Comparison of ENCODE assay signal across 1 cellular context in the genomic region with DNA sequence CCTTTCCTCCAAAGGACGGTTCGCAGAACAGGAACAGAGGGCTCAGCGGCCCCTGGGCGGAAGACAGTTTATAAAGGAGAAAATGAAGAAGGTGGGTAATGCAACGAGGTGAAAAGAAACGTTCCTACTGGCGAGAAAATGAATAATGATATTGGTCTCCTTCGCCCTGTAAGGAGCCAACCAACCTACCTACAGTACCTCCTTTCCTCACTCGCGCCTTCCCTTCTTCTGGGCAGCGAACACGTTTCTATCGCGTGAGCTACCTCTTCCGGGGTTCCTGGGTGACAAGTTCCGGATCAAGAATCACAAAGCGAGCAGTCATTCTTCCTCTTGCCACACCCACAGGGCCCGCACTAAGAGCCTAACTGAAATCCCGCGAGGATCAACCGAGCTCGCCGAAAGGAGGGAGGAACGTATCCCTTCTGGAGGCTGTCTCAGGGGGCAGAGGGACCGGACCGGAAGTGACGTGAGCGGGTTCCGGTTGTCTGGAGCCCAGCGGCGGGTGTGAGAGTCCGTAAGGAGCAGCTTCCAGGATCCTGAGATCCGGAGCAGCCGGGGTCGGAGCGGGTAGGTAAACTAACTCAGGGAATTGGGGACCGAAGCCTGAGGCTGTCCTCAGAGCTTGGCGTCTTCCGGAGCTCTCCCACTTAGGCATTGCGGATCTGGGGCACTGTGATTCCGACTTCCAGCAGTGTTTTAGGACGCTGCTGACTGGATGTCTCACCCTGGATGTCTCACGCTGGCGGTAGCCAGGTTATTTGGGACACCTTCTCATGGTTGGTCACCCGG.
TF ChIP-seq lines count a peak whose summit lies in the region.

A gene (minus strand): TSS at position 249 of the 789 bp plus-strand sequence. CDS start 9,452 bp downstream, outside the sequence.
A gene (plus strand): TSS at position 473 of the 789 bp plus-strand sequence. CDS start 23,793 bp downstream, outside the sequence.

TF ChIP-seq in GM12878, 131 proteins besides CTCF, POLR2A, EP300 and RAD21 (continued from another document and continues in another):
- TF ChIP-seq, protein P1, sequence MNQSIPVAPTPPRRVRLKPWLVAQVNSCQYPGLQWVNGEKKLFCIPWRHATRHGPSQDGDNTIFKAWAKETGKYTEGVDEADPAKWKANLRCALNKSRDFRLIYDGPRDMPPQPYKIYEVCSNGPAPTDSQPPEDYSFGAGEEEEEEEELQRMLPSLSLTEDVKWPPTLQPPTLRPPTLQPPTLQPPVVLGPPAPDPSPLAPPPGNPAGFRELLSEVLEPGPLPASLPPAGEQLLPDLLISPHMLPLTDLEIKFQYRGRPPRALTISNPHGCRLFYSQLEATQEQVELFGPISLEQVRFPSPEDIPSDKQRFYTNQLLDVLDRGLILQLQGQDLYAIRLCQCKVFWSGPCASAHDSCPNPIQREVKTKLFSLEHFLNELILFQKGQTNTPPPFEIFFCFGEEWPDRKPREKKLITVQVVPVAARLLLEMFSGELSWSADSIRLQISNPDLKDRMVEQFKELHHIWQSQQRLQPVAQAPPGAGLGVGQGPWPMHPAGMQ (IDR thresholded peaks at IDR 0.05; ENCODE audit: borderline replicate concordance) = peak; percentile 66; the same call in 1 of the 2 replicates
- TF ChIP-seq, protein P2, sequence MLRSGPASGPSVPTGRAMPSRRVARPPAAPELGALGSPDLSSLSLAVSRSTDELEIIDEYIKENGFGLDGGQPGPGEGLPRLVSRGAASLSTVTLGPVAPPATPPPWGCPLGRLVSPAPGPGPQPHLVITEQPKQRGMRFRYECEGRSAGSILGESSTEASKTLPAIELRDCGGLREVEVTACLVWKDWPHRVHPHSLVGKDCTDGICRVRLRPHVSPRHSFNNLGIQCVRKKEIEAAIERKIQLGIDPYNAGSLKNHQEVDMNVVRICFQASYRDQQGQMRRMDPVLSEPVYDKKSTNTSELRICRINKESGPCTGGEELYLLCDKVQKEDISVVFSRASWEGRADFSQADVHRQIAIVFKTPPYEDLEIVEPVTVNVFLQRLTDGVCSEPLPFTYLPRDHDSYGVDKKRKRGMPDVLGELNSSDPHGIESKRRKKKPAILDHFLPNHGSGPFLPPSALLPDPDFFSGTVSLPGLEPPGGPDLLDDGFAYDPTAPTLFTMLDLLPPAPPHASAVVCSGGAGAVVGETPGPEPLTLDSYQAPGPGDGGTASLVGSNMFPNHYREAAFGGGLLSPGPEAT (IDR thresholded peaks at IDR 0.05; ENCODE audit: low read depth) = peak; percentile 81
- TF ChIP-seq TARDBP (IDR thresholded peaks at IDR 0.05; ENCODE audit: borderline replicate concordance) (peak; percentile 34; the same call in 1 of the 2 replicates), SIX5 (IDR thresholded peaks at IDR 0.05; ENCODE audit: low read depth, low read length, severe bottlenecking) (no peak), NBN (IDR thresholded peaks at IDR 0.05) (peak; percentile 83; the same call in 1 of the 2 replicates), LARP7 (IDR thresholded peaks at IDR 0.05) (peak; percentile 24; the same call in 1 of the 2 replicates), ZNF274 (IDR thresholded peaks at IDR 0.05; ENCODE audit: insufficient read depth, insufficient read length) (no peak), TCF12 (IDR thresholded peaks at IDR 0.05; ENCODE audit: low read depth, low read length) (peak; percentile 54; the same call in 1 of the 2 replicates), HCFC1 (IDR thresholded peaks at IDR 0.05; ENCODE audit: low read length) (peak; percentile 53), PML (IDR thresholded peaks at IDR 0.05; ENCODE audit: low read length) (peak; percentile 94), SRF (IDR thresholded peaks at IDR 0.05; ENCODE audit: low read depth in 2 of 2, low read length in 2 of 2) (peak in 1 of 2 experiments; percentile 59; a peak in 1 of 4 replicates), MEF2B (IDR thresholded peaks at IDR 0.05; ENCODE audit: partially characterized antibody, poor library complexity, severe bottlenecking) (peak; percentile 63), ZNF24 (IDR thresholded peaks at IDR 0.05) (no peak), RCOR1 (conservative IDR thresholded peaks at IDR 0.05; ENCODE audit: low read depth, low read length) (0 out of 2 replicates have a peak, but pooled peaks have one; percentile 83), IRF4 (IDR thresholded peaks at IDR 0.05; ENCODE audit: low read depth, low read length) (0 out of 2 replicates have a peak, but pooled peaks have one; percentile 4), SMC3 (IDR thresholded peaks at IDR 0.05; ENCODE audit: borderline replicate concordance, low read length) (0 out of 2 replicates have a peak, but pooled peaks have one; percentile 4), KLF5 (IDR thresholded peaks at IDR 0.05; ENCODE audit: partially characterized antibody) (no peak), IKZF2 (IDR thresholded peaks at IDR 0.05) (peak; percentile 61 to 70), SMAD5 (IDR thresholded peaks at IDR 0.05; ENCODE audit: low read depth) (peak; percentile 90), CREB1 (IDR thresholded peaks at IDR 0.05; ENCODE audit: low read depth) (peak; percentile 87), POU2F2 (IDR thresholded peaks at IDR 0.05; ENCODE audit: borderline replicate concordance, low read depth, low read length) (peak; percentile 71; the same call in 2 of the 3 replicates), MXI1 (IDR thresholded peaks at IDR 0.05; ENCODE audit: low read depth, low read length) (peak; percentile 99), POLR2AphosphoS2 (IDR thresholded peaks at IDR 0.05; ENCODE audit: low read depth, low read length) (peak; percentile 96), SP1 (IDR thresholded peaks at IDR 0.05; ENCODE audit: low read depth, low read length) (peak; percentile 40), POLR2AphosphoS5 (IDR thresholded peaks at IDR 0.05; ENCODE audit: low read length) (peak; percentile 99), RBBP5 (conservative IDR thresholded peaks at IDR 0.05) (no peak)
- TF ChIP-seq, protein P3, sequence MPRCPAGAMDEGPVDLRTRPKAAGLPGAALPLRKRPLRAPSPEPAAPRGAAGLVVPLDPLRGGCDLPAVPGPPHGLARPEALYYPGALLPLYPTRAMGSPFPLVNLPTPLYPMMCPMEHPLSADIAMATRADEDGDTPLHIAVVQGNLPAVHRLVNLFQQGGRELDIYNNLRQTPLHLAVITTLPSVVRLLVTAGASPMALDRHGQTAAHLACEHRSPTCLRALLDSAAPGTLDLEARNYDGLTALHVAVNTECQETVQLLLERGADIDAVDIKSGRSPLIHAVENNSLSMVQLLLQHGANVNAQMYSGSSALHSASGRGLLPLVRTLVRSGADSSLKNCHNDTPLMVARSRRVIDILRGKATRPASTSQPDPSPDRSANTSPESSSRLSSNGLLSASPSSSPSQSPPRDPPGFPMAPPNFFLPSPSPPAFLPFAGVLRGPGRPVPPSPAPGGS (IDR thresholded peaks at IDR 0.05; ENCODE audit: borderline replicate concordance, insufficient read depth, low read depth, low read length, poor library complexity, severe bottlenecking) = peak; percentile 47
- TF ChIP-seq, protein P4, sequence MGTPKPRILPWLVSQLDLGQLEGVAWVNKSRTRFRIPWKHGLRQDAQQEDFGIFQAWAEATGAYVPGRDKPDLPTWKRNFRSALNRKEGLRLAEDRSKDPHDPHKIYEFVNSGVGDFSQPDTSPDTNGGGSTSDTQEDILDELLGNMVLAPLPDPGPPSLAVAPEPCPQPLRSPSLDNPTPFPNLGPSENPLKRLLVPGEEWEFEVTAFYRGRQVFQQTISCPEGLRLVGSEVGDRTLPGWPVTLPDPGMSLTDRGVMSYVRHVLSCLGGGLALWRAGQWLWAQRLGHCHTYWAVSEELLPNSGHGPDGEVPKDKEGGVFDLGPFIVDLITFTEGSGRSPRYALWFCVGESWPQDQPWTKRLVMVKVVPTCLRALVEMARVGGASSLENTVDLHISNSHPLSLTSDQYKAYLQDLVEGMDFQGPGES (IDR thresholded peaks at IDR 0.05) = no peak
- TF ChIP-seq, protein P5, sequence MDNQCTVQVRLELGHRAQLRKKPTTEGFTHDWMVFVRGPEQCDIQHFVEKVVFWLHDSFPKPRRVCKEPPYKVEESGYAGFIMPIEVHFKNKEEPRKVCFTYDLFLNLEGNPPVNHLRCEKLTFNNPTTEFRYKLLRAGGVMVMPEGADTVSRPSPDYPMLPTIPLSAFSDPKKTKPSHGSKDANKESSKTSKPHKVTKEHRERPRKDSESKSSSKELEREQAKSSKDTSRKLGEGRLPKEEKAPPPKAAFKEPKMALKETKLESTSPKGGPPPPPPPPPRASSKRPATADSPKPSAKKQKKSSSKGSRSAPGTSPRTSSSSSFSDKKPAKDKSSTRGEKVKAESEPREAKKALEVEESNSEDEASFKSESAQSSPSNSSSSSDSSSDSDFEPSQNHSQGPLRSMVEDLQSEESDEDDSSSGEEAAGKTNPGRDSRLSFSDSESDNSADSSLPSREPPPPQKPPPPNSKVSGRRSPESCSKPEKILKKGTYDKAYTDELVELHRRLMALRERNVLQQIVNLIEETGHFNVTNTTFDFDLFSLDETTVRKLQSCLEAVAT (IDR thresholded peaks at IDR 0.05) = peak; percentile 14; the same call in 1 of the 2 replicates
- TF ChIP-seq, protein P6, sequence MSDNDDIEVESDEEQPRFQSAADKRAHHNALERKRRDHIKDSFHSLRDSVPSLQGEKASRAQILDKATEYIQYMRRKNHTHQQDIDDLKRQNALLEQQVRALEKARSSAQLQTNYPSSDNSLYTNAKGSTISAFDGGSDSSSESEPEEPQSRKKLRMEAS (IDR thresholded peaks at IDR 0.05; ENCODE audit: low read depth, low read length) = peak; percentile 94
- TF ChIP-seq, protein P7, sequence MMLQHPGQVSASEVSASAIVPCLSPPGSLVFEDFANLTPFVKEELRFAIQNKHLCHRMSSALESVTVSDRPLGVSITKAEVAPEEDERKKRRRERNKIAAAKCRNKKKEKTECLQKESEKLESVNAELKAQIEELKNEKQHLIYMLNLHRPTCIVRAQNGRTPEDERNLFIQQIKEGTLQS (IDR thresholded peaks at IDR 0.05; ENCODE audit: borderline replicate concordance, extremely low read depth, low read depth, low read length) = no peak
- TF ChIP-seq, protein P8, sequence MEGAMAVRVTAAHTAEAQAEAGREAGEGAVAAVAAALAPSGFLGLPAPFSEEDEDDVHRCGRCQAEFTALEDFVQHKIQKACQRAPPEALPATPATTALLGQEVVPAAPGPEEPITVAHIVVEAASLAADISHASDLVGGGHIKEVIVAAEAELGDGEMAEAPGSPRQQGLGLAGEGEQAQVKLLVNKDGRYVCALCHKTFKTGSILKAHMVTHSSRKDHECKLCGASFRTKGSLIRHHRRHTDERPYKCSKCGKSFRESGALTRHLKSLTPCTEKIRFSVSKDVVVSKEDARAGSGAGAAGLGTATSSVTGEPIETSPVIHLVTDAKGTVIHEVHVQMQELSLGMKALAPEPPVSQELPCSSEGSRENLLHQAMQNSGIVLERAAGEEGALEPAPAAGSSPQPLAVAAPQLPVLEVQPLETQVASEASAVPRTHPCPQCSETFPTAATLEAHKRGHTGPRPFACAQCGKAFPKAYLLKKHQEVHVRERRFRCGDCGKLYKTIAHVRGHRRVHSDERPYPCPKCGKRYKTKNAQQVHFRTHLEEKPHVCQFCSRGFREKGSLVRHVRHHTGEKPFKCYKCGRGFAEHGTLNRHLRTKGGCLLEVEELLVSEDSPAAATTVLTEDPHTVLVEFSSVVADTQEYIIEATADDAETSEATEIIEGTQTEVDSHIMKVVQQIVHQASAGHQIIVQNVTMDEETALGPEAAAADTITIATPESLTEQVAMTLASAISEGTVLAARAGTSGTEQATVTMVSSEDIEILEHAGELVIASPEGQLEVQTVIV (IDR thresholded peaks at IDR 0.05; ENCODE audit: borderline replicate concordance, partially characterized antibody) = peak; percentile 61
- TF ChIP-seq, protein P9, sequence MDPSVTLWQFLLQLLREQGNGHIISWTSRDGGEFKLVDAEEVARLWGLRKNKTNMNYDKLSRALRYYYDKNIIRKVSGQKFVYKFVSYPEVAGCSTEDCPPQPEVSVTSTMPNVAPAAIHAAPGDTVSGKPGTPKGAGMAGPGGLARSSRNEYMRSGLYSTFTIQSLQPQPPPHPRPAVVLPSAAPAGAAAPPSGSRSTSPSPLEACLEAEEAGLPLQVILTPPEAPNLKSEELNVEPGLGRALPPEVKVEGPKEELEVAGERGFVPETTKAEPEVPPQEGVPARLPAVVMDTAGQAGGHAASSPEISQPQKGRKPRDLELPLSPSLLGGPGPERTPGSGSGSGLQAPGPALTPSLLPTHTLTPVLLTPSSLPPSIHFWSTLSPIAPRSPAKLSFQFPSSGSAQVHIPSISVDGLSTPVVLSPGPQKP (IDR thresholded peaks at IDR 0.05; ENCODE audit: low read depth, low read length) = peak; percentile 98
- TF ChIP-seq, protein P10, sequence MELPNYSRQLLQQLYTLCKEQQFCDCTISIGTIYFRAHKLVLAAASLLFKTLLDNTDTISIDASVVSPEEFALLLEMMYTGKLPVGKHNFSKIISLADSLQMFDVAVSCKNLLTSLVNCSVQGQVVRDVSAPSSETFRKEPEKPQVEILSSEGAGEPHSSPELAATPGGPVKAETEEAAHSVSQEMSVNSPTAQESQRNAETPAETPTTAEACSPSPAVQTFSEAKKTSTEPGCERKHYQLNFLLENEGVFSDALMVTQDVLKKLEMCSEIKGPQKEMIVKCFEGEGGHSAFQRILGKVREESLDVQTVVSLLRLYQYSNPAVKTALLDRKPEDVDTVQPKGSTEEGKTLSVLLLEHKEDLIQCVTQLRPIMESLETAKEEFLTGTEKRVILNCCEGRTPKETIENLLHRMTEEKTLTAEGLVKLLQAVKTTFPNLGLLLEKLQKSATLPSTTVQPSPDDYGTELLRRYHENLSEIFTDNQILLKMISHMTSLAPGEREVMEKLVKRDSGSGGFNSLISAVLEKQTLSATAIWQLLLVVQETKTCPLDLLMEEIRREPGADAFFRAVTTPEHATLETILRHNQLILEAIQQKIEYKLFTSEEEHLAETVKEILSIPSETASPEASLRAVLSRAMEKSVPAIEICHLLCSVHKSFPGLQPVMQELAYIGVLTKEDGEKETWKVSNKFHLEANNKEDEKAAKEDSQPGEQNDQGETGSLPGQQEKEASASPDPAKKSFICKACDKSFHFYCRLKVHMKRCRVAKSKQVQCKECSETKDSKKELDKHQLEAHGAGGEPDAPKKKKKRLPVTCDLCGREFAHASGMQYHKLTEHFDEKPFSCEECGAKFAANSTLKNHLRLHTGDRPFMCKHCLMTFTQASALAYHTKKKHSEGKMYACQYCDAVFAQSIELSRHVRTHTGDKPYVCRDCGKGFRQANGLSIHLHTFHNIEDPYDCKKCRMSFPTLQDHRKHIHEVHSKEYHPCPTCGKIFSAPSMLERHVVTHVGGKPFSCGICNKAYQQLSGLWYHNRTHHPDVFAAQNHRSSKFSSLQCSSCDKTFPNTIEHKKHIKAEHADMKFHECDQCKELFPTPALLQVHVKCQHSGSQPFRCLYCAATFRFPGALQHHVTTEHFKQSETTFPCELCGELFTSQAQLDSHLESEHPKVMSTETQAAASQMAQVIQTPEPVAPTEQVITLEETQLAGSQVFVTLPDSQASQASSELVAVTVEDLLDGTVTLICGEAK (IDR thresholded peaks at IDR 0.05; ENCODE audit: borderline replicate concordance) = peak; percentile 97
- TF ChIP-seq, protein P11, sequence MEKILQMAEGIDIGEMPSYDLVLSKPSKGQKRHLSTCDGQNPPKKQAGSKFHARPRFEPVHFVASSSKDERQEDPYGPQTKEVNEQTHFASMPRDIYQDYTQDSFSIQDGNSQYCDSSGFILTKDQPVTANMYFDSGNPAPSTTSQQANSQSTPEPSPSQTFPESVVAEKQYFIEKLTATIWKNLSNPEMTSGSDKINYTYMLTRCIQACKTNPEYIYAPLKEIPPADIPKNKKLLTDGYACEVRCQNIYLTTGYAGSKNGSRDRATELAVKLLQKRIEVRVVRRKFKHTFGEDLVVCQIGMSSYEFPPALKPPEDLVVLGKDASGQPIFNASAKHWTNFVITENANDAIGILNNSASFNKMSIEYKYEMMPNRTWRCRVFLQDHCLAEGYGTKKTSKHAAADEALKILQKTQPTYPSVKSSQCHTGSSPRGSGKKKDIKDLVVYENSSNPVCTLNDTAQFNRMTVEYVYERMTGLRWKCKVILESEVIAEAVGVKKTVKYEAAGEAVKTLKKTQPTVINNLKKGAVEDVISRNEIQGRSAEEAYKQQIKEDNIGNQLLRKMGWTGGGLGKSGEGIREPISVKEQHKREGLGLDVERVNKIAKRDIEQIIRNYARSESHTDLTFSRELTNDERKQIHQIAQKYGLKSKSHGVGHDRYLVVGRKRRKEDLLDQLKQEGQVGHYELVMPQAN (conservative IDR thresholded peaks at IDR 0.05) = peak; percentile 86
